In the genomic region with DNA sequence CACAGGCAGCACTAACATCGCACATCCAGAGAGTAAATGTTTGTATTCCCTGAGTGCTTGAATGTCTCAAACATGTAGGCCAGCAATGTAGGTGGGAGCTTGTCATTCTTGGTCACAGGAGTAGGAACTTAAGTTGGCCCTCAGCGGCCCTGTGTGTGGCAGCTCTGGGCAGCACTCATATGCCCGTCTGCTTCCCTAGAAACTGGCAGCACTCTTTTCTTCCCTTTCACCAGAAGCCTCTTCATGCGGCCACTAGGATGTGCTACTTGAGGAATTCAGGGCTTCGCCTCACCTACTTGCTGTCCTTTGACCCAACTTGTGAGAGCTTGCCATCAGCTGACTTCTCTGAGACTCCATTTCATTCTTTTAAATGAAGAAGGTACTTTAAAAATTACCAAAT, we compare ENCODE assay signal across 1 cellular context.
TF ChIP-seq lines count a peak whose summit lies in the region.

No MANE protein-coding gene starts in this region.

TF ChIP-seq in HCT116, 20 proteins besides CTCF, POLR2A, EP300 and RAD21:
- TF ChIP-seq ELF1 (IDR thresholded peaks at IDR 0.05; ENCODE audit: borderline replicate concordance, low read depth) (no peak), ZFX (IDR thresholded peaks at IDR 0.05) (no peak), CBX3 (IDR thresholded peaks at IDR 0.05; ENCODE audit: low read depth) (no peak), EZH2 (IDR thresholded peaks at IDR 0.05) (no peak), YY1 (IDR thresholded peaks at IDR 0.05; ENCODE audit: extremely low read depth, insufficient replicate concordance, low read depth, low read length) (no peak), JUND (IDR thresholded peaks at IDR 0.05) (no peak), POLR2AphosphoS5 (IDR thresholded peaks at IDR 0.05; ENCODE audit: low read depth, low read length) (no peak), SRF (IDR thresholded peaks at IDR 0.05; ENCODE audit: low read depth) (no peak), FOSL1 (IDR thresholded peaks at IDR 0.05; ENCODE audit: low read depth) (no peak)
- TF ChIP-seq, protein P1, sequence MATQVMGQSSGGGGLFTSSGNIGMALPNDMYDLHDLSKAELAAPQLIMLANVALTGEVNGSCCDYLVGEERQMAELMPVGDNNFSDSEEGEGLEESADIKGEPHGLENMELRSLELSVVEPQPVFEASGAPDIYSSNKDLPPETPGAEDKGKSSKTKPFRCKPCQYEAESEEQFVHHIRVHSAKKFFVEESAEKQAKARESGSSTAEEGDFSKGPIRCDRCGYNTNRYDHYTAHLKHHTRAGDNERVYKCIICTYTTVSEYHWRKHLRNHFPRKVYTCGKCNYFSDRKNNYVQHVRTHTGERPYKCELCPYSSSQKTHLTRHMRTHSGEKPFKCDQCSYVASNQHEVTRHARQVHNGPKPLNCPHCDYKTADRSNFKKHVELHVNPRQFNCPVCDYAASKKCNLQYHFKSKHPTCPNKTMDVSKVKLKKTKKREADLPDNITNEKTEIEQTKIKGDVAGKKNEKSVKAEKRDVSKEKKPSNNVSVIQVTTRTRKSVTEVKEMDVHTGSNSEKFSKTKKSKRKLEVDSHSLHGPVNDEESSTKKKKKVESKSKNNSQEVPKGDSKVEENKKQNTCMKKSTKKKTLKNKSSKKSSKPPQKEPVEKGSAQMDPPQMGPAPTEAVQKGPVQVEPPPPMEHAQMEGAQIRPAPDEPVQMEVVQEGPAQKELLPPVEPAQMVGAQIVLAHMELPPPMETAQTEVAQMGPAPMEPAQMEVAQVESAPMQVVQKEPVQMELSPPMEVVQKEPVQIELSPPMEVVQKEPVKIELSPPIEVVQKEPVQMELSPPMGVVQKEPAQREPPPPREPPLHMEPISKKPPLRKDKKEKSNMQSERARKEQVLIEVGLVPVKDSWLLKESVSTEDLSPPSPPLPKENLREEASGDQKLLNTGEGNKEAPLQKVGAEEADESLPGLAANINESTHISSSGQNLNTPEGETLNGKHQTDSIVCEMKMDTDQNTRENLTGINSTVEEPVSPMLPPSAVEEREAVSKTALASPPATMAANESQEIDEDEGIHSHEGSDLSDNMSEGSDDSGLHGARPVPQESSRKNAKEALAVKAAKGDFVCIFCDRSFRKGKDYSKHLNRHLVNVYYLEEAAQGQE (IDR thresholded peaks at IDR 0.05; ENCODE audit: low read depth): no peak
